ENCODE assay signal across 16 cellular contexts in genomic region chr3:135166266-135166825, GRCh38.
DNase-seq lines count a peak whose midpoint lies in the region; ATAC-seq and TF ChIP-seq lines count a peak whose summit lies in the region.
"Had no signal": no experiment of that assay in that cellular context is flagged by ENCODE, and none has a peak within 500 bp of the region (broad histone marks: within the 10 kb centered on the region; RNA-seq: fewer than 3 reads in every experiment).

No MANE protein-coding gene starts in this region.

- intact Hi-C loops in head of caudate nucleus (cut with DNase I) (no loop called here), aorta (cut with DNase I) (no loop called here)

- TF ChIP-seq CTCF in brain (conservative IDR thresholded peaks at IDR 0.05), result no peak

- H3K27me3 ChIP-seq in aorta (ENCODE audit: control insufficient read depth in 1 of 2, insufficient read depth in 2 of 2, low read length in 1 of 2), result no peaks in the 10 kb centered on the region

- DNase-seq in G401 (ENCODE audit: low spot score) (peak; percentile 29), head of caudate nucleus (peak in 26 of 42 donors; percentile 11 to 74 (median 43)), aorta (no peak), HT-29 (ENCODE audit: low spot score) (no peak), H4 (ENCODE audit: low spot score) (no peak)
- DNase-seq: ACHN; Caco-2; CD4-positive, alpha-beta T cell; DMS153; DMS79; GF-D8; GOT3; H9 had no signal

- ATAC-seq in aorta (ENCODE audit: low FRiP score), result peak; percentile 13
- ATAC-seq in HG02798 (IDR thresholded peaks at IDR 0.05; ENCODE audit: poor library complexity, unreplicated experiment), result no peak

- in situ Hi-C loops in G401 (cut with HindIII; ENCODE audit: low sequenced_read_pairs), result no loop called here

- no peak overlapping the region for H3K4me3 Mint-ChIP-seq in brain
- H3K4me3 Mint-ChIP-seq: CD4-positive, alpha-beta T cell; H9 had no signal

- 61 to 69% methylated on average over 4 of the region's 4 CpGs for WGBS in aorta, 2 donors

- peak overlapping the region in 3 of 5 experiments; percentile 53 to 83 (median 62) for H3K27ac Mint-ChIP-seq in brain
- H3K27ac Mint-ChIP-seq: CD4-positive, alpha-beta T cell; H9 had no signal

- H3K9me3 Mint-ChIP-seq in brain, result no peaks in the 10 kb centered on the region
- H3K9me3 Mint-ChIP-seq: CD4-positive, alpha-beta T cell; H9 had no signal

- H3K4me3 ChIP-seq in aorta (ENCODE audit: low read length in 2 of 2), result no peak overlapping the region

- H3K4me1 ChIP-seq in aorta (ENCODE audit: control insufficient read depth in 1 of 2, insufficient read depth in 2 of 2, low read length in 2 of 2), result no peaks in the 10 kb centered on the region
- H3K4me1 ChIP-seq: Caco-2 had no signal

- peaks cover 16% of the 10 kb centered on the region for H3K36me3 Mint-ChIP-seq in brain

- H3K27ac ChIP-seq in aorta (ENCODE audit: low read depth in 1 of 2, low read length in 2 of 2), result no peak overlapping the region
- H3K27ac ChIP-seq: C4-2B had no signal

- no peaks in the 10 kb centered on the region for H3K36me3 ChIP-seq in aorta (ENCODE audit: control insufficient read depth in 1 of 2, insufficient read depth in 2 of 2, low read length in 1 of 2)

- H3K9me3 ChIP-seq in aorta (ENCODE audit: control insufficient read depth, low read length), result no peaks in the 10 kb centered on the region
- H3K9me3 ChIP-seq: Caco-2 had no signal

- peaks cover 14% of the 10 kb centered on the region for H3K4me1 Mint-ChIP-seq in brain

- H3K27me3 Mint-ChIP-seq in brain, result peaks cover 5% of the 10 kb centered on the region
- H3K27me3 Mint-ChIP-seq: CD4-positive, alpha-beta T cell had no signal

Comparison
In these comparisons a context has a peak if more than half of its experiments do, and no peak if none do; other contexts are left out.
1. DNase-seq: peak in G401 (single experiment) and head of caudate nucleus (26 of 42); none in aorta (0 of 2), HT-29 (single experiment) and H4 (single experiment).